In genomic region chr11:44946268-44946667, GRCh38 we compare ENCODE assay signal across 13 cellular contexts. TPM values are rescaled to one million over a fixed set of nuclear protein-coding genes. Genes with fewer than 3 reads are reported as not detected.
DNase-seq lines count a peak whose midpoint lies in the region; ATAC-seq and TF ChIP-seq lines count a peak whose summit lies in the region.
"Had no signal": no experiment of that assay in that cellular context is flagged by ENCODE, and none has a peak within 500 bp of the region (broad histone marks: within the 10 kb centered on the region; RNA-seq: fewer than 3 reads in every experiment).

No MANE protein-coding gene starts in this region.

- H3K27ac ChIP-seq in tibial nerve: no peak overlapping the region
- H3K27ac ChIP-seq: hepatocyte had no signal

- intact Hi-C loops in Right ventricle myocardium superior (cut with DNase I): no loop called here

- H3K4me3 ChIP-seq in tibial nerve: no peak overlapping the region
- H3K4me3 ChIP-seq: hepatocyte had no signal

- H3K9me3 ChIP-seq in tibial nerve: no peaks in the 10 kb centered on the region

- peaks cover 0 to 80% (median 20%) of the 10 kb centered on the region in 4 donors for H3K4me1 ChIP-seq in tibial nerve

- TF ChIP-seq POLR2A in tibial nerve (IDR thresholded peaks at IDR 0.05): no peak

- H3K4me3 Mint-ChIP-seq in brain: peak overlapping the region; percentile 43 to 89 (median 67)
- H3K4me3 Mint-ChIP-seq: activated naive CD8-positive, alpha-beta T cell treated with anti-CD3 and anti-CD28 coated beads, Interleukin-2, amount 50 U/mL, for 24 hours; T-helper 2 cell treated with Interferon-gamma antibody and Interleukin-4, amounts not matched to agents 5 μg/mL and 100 μg/mL, for 36 hours had no signal

- H3K36me3 Mint-ChIP-seq in brain: peaks cover under 1% of the 10 kb centered on the region

- no peak for TF ChIP-seq EP300 in tibial nerve (IDR thresholded peaks at IDR 0.05)

- no peaks in the 10 kb centered on the region for H3K27me3 Mint-ChIP-seq in brain
- H3K27me3 Mint-ChIP-seq: activated naive CD8-positive, alpha-beta T cell treated with anti-CD3 and anti-CD28 coated beads, Interleukin-2, amount 50 U/mL, for 24 hours had no signal

- no peaks in the 10 kb centered on the region for H3K36me3 ChIP-seq in tibial nerve

- 70 to 78% methylated on average over 7 to 10 of the region's 12 CpGs for WGBS in tibial nerve, 2 donors

- H3K4me1 Mint-ChIP-seq in brain: peaks cover 82% of the 10 kb centered on the region

- ATAC-seq in Right ventricle myocardium superior (ENCODE audit: poor library complexity): peak; percentile 44
- no peak for ATAC-seq in GM21786 (IDR thresholded peaks at IDR 0.05; ENCODE audit: unreplicated experiment)
- ATAC-seq: activated naive CD8-positive, alpha-beta T cell treated with anti-CD3 and anti-CD28 coated beads, Interleukin-2, amount 50 U/mL, for 24 hours had no signal

- peak; percentile 92 for DNase-seq in Right ventricle myocardium superior
- DNase-seq in occipital lobe (lab: John Stamatoyannopoulos, UW): peak; percentile 34
- DNase-seq in tibial nerve (ENCODE audit: low spot score in 2 of 2): peak; percentile 49 to 57
- DNase-seq in MV-4-11 (lab: John Stamatoyannopoulos, UW): no peak
- no peak for DNase-seq in activated gamma-delta T cell treated with Interleukin-2 at 50 U/mL for 16 hours
- DNase-seq: activated CD4-positive, alpha-beta T cell treated with anti-CD3 and anti-CD28 coated beads for 4 hours; activated naive CD8-positive, alpha-beta T cell treated with anti-CD3 and anti-CD28 coated beads, Interleukin-2, amount 50 U/mL, for 24 hours; kidney glomerular epithelial cell; NCI-H345 had no signal

- peaks cover 0 to 7% of the 10 kb centered on the region in 2 donors for H3K27me3 ChIP-seq in tibial nerve
- H3K27me3 ChIP-seq: hepatocyte had no signal

- TF ChIP-seq CTCF in brain (conservative IDR thresholded peaks at IDR 0.05) (no peak), tibial nerve (IDR thresholded peaks at IDR 0.05) (no peak)

- peak overlapping the region; percentile 66 to 98 (median 97) for H3K27ac Mint-ChIP-seq in brain
- H3K27ac Mint-ChIP-seq: activated naive CD8-positive, alpha-beta T cell treated with anti-CD3 and anti-CD28 coated beads, Interleukin-2, amount 50 U/mL, for 24 hours; T-helper 2 cell treated with Interferon-gamma antibody and Interleukin-4, amounts not matched to agents 5 μg/mL and 100 μg/mL, for 36 hours had no signal

- no peaks in the 10 kb centered on the region for H3K9me3 Mint-ChIP-seq in brain
- H3K9me3 Mint-ChIP-seq: activated naive CD8-positive, alpha-beta T cell treated with anti-CD3 and anti-CD28 coated beads, Interleukin-2, amount 50 U/mL, for 24 hours; T-helper 2 cell treated with Interferon-gamma antibody and Interleukin-4, amounts not matched to agents 5 μg/mL and 100 μg/mL, for 36 hours had no signal

RNA-seq across cellular contexts. Expression of gene TP53I11, which starts 4.4 kb away (rescaled TPM):
- polyA plus RNA-seq in brain (ENCODE audit: insufficient read depth, low read depth, low replicate concordance): 75.8 TPM
- 47.4 TPM for total RNA-seq in Right ventricle myocardium superior
- total RNA-seq in occipital lobe: 27.1 TPM
- 100 to 1,000 TPM in 1 of 4 donors, 10 to 100 TPM in 3; 50.7 to 133 (median 60.6) TPM for total RNA-seq in tibial nerve

Comparison
In these comparisons a context has a peak if more than half of its experiments do, and no peak if none do; other contexts are left out.
1. DNase-seq: peak in Right ventricle myocardium superior (single experiment), occipital lobe (single experiment) and tibial nerve (2 of 2); none in MV-4-11 (single experiment) and activated gamma-delta T cell treated with Interleukin-2 at 50 U/mL for 16 hours (single experiment).